Comparison of ENCODE assay signal across 8 cellular contexts in the genomic region with DNA sequence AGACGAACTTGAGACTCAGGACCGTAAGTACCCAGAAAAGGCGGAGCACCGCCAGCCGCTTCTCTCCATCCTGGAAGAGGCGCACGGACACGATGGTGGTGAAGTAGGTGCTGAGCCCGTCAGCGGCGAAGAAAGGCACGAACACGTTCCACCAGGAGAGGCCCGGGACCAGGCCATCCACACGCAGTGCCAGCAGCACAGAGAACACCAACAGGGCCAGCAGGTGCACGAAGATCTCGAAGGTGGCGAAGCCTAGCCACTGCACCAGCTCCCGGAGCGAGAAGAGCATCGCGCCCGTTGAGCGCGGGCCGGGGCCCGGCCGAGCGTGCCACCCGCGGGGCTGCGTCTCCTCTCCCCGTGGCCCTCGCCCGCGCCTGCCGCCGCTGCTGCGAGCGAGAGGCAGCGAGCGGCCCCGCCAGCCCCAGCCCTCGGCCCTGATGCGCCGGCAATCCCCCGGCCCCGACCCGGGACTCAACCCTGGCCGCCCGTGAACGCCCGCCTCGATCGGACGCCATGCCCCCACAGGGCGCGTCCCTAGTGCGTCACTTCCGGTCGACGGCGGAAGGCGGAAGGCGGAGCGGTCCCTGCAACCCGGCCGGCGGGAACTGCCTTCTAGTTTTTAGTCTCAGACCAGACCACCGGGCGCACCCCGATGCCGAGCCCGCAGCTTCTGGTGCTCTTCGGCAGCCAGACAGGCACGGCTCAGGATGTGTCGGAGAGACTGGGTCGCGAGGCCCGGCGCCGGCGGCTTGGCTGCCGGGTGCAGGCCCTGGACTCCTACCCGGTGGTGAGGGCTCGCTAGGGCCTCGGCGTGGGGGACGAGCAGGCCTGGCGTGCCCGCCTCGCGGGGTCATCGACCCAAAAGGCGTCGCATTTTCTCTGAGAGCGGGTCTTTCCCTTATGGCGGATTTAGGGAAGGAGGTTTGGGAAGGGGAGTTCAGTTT.
A peak's percentile ranks its signal among the peaks of the same experiment; 100 is the strongest.
DNase-seq lines count a peak whose midpoint lies in the region; ATAC-seq and TF ChIP-seq lines count a peak whose summit lies in the region.

Gene NDOR1 (plus strand): TSS at position 575 of the 944 bp plus-strand sequence. CDS start 78 bp downstream, at position 653.
A gene with protein sequence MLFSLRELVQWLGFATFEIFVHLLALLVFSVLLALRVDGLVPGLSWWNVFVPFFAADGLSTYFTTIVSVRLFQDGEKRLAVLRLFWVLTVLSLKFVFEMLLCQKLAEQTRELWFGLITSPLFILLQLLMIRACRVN (minus strand): TSS at position 523 of the 944 bp plus-strand sequence. CDS start 234 bp downstream, at position 289.

- TF ChIP-seq CTCF in GM12864 (IDR thresholded peaks at IDR 0.05; ENCODE audit: low read depth, low read length, missing control alignments) (no peak), cardiac fibroblast (IDR thresholded peaks at IDR 0.05; ENCODE audit: low read depth, low read length) (no peak)

- peak within 1 kb of the TSS; percentile 31 to 93 (median 86) for H3K27ac ChIP-seq in skin epidermis

- DNase-seq in GM12864 (ENCODE audit: low read depth), result peak; percentile 41
- DNase-seq in NCI-H345 (lab: John Stamatoyannopoulos, UW), result peak; percentile 88
- DNase-seq in activated CD4-positive, CD25-positive, alpha-beta regulatory T cell (lab: John Stamatoyannopoulos, UW), result peak; percentile 82 to 93 (median 88)
- DNase-seq in cardiac fibroblast (ENCODE audit: low read depth in 2 of 2), result peak; percentile 76 to 83
- DNase-seq in iPS-NIHi7 (ENCODE audit: extremely low spot score), result peak; percentile 92

- ATAC-seq in HG02981 (IDR thresholded peaks at IDR 0.05; ENCODE audit: unreplicated experiment) (peak; percentile 38), GM18517 (IDR thresholded peaks at IDR 0.05; ENCODE audit: unreplicated experiment) (no peak)

- H3K4me3 ChIP-seq in GM12864 (ENCODE audit: low read depth, low read length) (peak within 1 kb of the TSS; percentile 93), cardiac fibroblast (replicated peaks in 1 of 2; ENCODE audit: low read depth in 2 of 2, low read length in 2 of 2) (peak within 1 kb of the TSS; percentile 84 to 94), skin epidermis (peak within 1 kb of the TSS; percentile 68 to 99 (median 94))

Comparison
In these comparisons a context has a peak if more than half of its experiments do, and no peak if none do; other contexts are left out.
1. DNase-seq: peak in every context shown above with its lines; median percentile 92 in iPS-NIHi7; 88 in activated CD4-positive, CD25-positive, alpha-beta regulatory T cell; 88 in NCI-H345; 80 in cardiac fibroblast; 41 in GM12864.